19 cellular contexts compared by ENCODE assay signal in genomic region chr1:198879711-198880306, GRCh38.
DNase-seq lines count a peak whose midpoint lies in the region; ATAC-seq and TF ChIP-seq lines count a peak whose summit lies in the region.
"Had no signal": no experiment of that assay in that cellular context is flagged by ENCODE, and none has a peak within 500 bp of the region (broad histone marks: within the 10 kb centered on the region; RNA-seq: fewer than 3 reads in every experiment).

No MANE protein-coding gene starts in this region.

- no peak overlapping the region for H3K4me2 ChIP-seq in hepatocyte

- no peak overlapping the region for H3K4me3 Mint-ChIP-seq in stimulated activated naive CD8-positive, alpha-beta T cell treated with anti-CD3 and anti-CD28 coated beads, Interleukin-15, Interleukin-2, amounts not matched to agents 100 ng/mL and 50 ng/mL, for 24 hours
- no peak overlapping the region for H3K4me3 Mint-ChIP-seq in activated T-helper 1 cell treated with anti-CD3 and anti-CD28 coated beads, Interleukin-12 subunit alpha, Interleukin-12 subunit beta, Interleukin-2, Interleukin-4 antibody, amounts not matched to agents 30 ng/mL and 10 ng/mL and 1 ng/mL, durations not matched to agents 14 hours and 24 hours and 36 hours
- H3K4me3 Mint-ChIP-seq: dendritic cell treated with granulocyte-macrophage colony-stimulating factor and Interleukin-4, amounts not matched to agents 40 ng/mL and 50 ng/mL, for 4 days; nephron; stimulated activated naive B cell treated with anti-CD40 and anti-IgM and Interleukin-4, amounts not matched to agents 10 μg/mL and 1 μg/mL and 100 μg/mL, for 72 hours; T-helper 1 cell treated with Interleukin-12 subunit alpha and Interleukin-12 subunit beta and Interleukin-4 antibody, amounts not matched to agents 30 μg/mL and 1 μg/mL, for 36 hours; WTC11 had no signal

- H4K20me1 ChIP-seq in hepatocyte (ENCODE audit: insufficient read depth, poor library complexity, severe bottlenecking) = no peaks in the 10 kb centered on the region

- H3K4me1 Mint-ChIP-seq in stimulated activated naive CD8-positive, alpha-beta T cell treated with anti-CD3 and anti-CD28 coated beads, Interleukin-15, Interleukin-2, amounts not matched to agents 100 ng/mL and 50 ng/mL, for 24 hours (ENCODE audit: low read depth) = peaks cover 48% of the 10 kb centered on the region
- peaks cover 53% of the 10 kb centered on the region for H3K4me1 Mint-ChIP-seq in activated T-helper 1 cell treated with anti-CD3 and anti-CD28 coated beads, Interleukin-12 subunit alpha, Interleukin-12 subunit beta, Interleukin-2, Interleukin-4 antibody, amounts not matched to agents 30 ng/mL and 10 ng/mL and 1 ng/mL, durations not matched to agents 14 hours and 24 hours and 36 hours (ENCODE audit: low read depth)
- H3K4me1 Mint-ChIP-seq: nephron had no signal

- H3K27me3 ChIP-seq in hepatocyte (no peaks in the 10 kb centered on the region), psoas muscle (ENCODE audit: insufficient read depth in 3 of 3, low read length in 2 of 3) (no peaks in the 10 kb centered on the region)
- H3K27me3 ChIP-seq: MG63 had no signal

- no peak for DNase-seq in stimulated activated naive CD8-positive, alpha-beta T cell treated with anti-CD3 and anti-CD28 coated beads, Interleukin-15, Interleukin-2, amounts not matched to agents 100 U/mL and 50 U/mL, for 24 hours
- no peak for DNase-seq in activated T-helper 1 cell treated with anti-CD3 and anti-CD28 coated beads, Interleukin-12 subunit alpha, Interleukin-12 subunit beta, Interleukin-2, Interleukin-4 antibody, amounts not matched to agents 30 ng/mL and 10 ng/mL and 1 ng/mL, durations not matched to agents 14 hours and 24 hours and 36 hours (ENCODE audit: low spot score)
- DNase-seq in hepatocyte (ENCODE audit: low spot score) = no peak
- no peak for DNase-seq in GM20000 (ENCODE audit: low spot score)
- no peak for DNase-seq in UCSD-AML1 (lab: John Stamatoyannopoulos, UW; ENCODE audit: unreplicated experiment)
- no peak for DNase-seq in head of caudate nucleus
- no peak for DNase-seq in psoas muscle
- DNase-seq: activated gamma-delta T cell treated with Interleukin-2 at 50 U/mL for 16 hours; NCI-H1694 treated with DMSO at 0.1 percent for 48 hours; stimulated activated CD4-positive, alpha-beta T cell treated with anti-CD3 and anti-CD28 coated beads, Interleukin-12 subunit alpha, Interleukin-12 subunit beta, amount 100 ng/mL, for 4 hours; stimulated activated naive B cell treated with anti-CD40 and anti-IgM and Interleukin-4, amounts not matched to agents 10 μg/mL and 1 μg/mL and 100 μg/mL, for 72 hours had no signal

- no peaks in the 10 kb centered on the region for H3K27me3 Mint-ChIP-seq in stimulated activated naive CD8-positive, alpha-beta T cell treated with anti-CD3 and anti-CD28 coated beads, Interleukin-15, Interleukin-2, amounts not matched to agents 100 ng/mL and 50 ng/mL, for 24 hours
- H3K27me3 Mint-ChIP-seq in activated T-helper 1 cell treated with anti-CD3 and anti-CD28 coated beads, Interleukin-12 subunit alpha, Interleukin-12 subunit beta, Interleukin-2, Interleukin-4 antibody, amounts not matched to agents 30 ng/mL and 10 ng/mL and 1 ng/mL, durations not matched to agents 14 hours and 24 hours and 36 hours (ENCODE audit: insufficient read depth) = no peaks in the 10 kb centered on the region
- H3K27me3 Mint-ChIP-seq: dendritic cell treated with granulocyte-macrophage colony-stimulating factor and Interleukin-4, amounts not matched to agents 40 ng/mL and 50 ng/mL, for 4 days; stimulated activated naive B cell treated with anti-CD40 and anti-IgM and Interleukin-4, amounts not matched to agents 10 μg/mL and 1 μg/mL and 100 μg/mL, for 72 hours had no signal

- H3K79me2 ChIP-seq in hepatocyte = peaks cover 11% of the 10 kb centered on the region

- no peak for ATAC-seq in stimulated activated naive CD8-positive, alpha-beta T cell treated with anti-CD3 and anti-CD28 coated beads, Interleukin-15, Interleukin-2, amounts not matched to agents 100 U/mL and 50 U/mL, for 24 hours
- ATAC-seq in psoas muscle = no peak
- ATAC-seq: stimulated activated naive B cell treated with anti-CD40 and anti-IgM and Interleukin-4, amounts not matched to agents 10 μg/mL and 1 μg/mL and 100 μg/mL, for 72 hours; WTC11 had no signal

- peak overlapping the region; percentile 63 for H3K27ac Mint-ChIP-seq in stimulated activated naive CD8-positive, alpha-beta T cell treated with anti-CD3 and anti-CD28 coated beads, Interleukin-15, Interleukin-2, amounts not matched to agents 100 ng/mL and 50 ng/mL, for 24 hours
- peak overlapping the region; percentile 81 for H3K27ac Mint-ChIP-seq in activated T-helper 1 cell treated with anti-CD3 and anti-CD28 coated beads, Interleukin-12 subunit alpha, Interleukin-12 subunit beta, Interleukin-2, Interleukin-4 antibody, amounts not matched to agents 30 ng/mL and 10 ng/mL and 1 ng/mL, durations not matched to agents 14 hours and 24 hours and 36 hours
- H3K27ac Mint-ChIP-seq: dendritic cell treated with granulocyte-macrophage colony-stimulating factor and Interleukin-4, amounts not matched to agents 40 ng/mL and 50 ng/mL, for 4 days; nephron; stimulated activated naive B cell treated with anti-CD40 and anti-IgM and Interleukin-4, amounts not matched to agents 10 μg/mL and 1 μg/mL and 100 μg/mL, for 72 hours; T-helper 1 cell treated with Interleukin-12 subunit alpha and Interleukin-12 subunit beta and Interleukin-4 antibody, amounts not matched to agents 30 μg/mL and 1 μg/mL, for 36 hours; WTC11 had no signal

- no peaks in the 10 kb centered on the region for H3K9me2 ChIP-seq in hepatocyte (replicated peaks; ENCODE audit: insufficient read depth)

- H3K9me3 ChIP-seq in hepatocyte (ENCODE audit: low read depth) = no peaks in the 10 kb centered on the region
- H3K9me3 ChIP-seq in psoas muscle = no peaks in the 10 kb centered on the region
- H3K9me3 ChIP-seq: MG63, prostate gland had no signal

- H3K4me1 ChIP-seq in hepatocyte (ENCODE audit: insufficient read depth) (no peaks in the 10 kb centered on the region), psoas muscle (no peaks in the 10 kb centered on the region)
- H3K4me1 ChIP-seq: prostate gland had no signal

- H2AFZ ChIP-seq in hepatocyte = no peak overlapping the region

- H3K27ac ChIP-seq in hepatocyte = peak overlapping the region; percentile 20
- no peak overlapping the region for H3K27ac ChIP-seq in psoas muscle
- H3K27ac ChIP-seq: prostate gland had no signal

- intact Hi-C loops in activated T-helper 1 cell treated with anti-CD3 and anti-CD28 coated beads, Interleukin-12 subunit alpha, Interleukin-12 subunit beta, Interleukin-2, Interleukin-4 antibody, amounts not matched to agents 30 ng/mL and 10 ng/mL and 1 ng/mL, durations not matched to agents 14 hours and 24 hours and 36 hours (cut with micrococcal nuclease) = loop anchor here (2.0 to 10.0 kb wide), 8 partner anchors 15 to 1275 kb away; partner anchors contain the start of genes DENND1B and NEK7
- intact Hi-C loops in head of caudate nucleus (cut with DNase I) (no loop called here), psoas muscle (cut with DNase I) (loop anchor here in 1 of 2 donors (5.0 kb wide), 1 partner anchor 52 kb away; no protein-coding TSS in a partner anchor)

- peaks cover 25% of the 10 kb centered on the region for H3K36me3 Mint-ChIP-seq in stimulated activated naive CD8-positive, alpha-beta T cell treated with anti-CD3 and anti-CD28 coated beads, Interleukin-15, Interleukin-2, amounts not matched to agents 100 ng/mL and 50 ng/mL, for 24 hours (ENCODE audit: low read depth)
- H3K36me3 Mint-ChIP-seq in activated T-helper 1 cell treated with anti-CD3 and anti-CD28 coated beads, Interleukin-12 subunit alpha, Interleukin-12 subunit beta, Interleukin-2, Interleukin-4 antibody, amounts not matched to agents 30 ng/mL and 10 ng/mL and 1 ng/mL, durations not matched to agents 14 hours and 24 hours and 36 hours (ENCODE audit: low read depth) = peaks cover 34% of the 10 kb centered on the region
- H3K36me3 Mint-ChIP-seq: WTC11 had no signal

- TF ChIP-seq CTCF in hepatocyte (IDR thresholded peaks at IDR 0.05; ENCODE audit: poor library complexity) (no peak), GM20000 (IDR thresholded peaks at IDR 0.05; ENCODE audit: extremely low read depth, missing control alignments) (no peak), psoas muscle (IDR thresholded peaks at IDR 0.05) (no peak)

- H3K36me3 ChIP-seq in hepatocyte (replicated peaks; ENCODE audit: insufficient read depth, low read depth) (no peaks in the 10 kb centered on the region), psoas muscle (ENCODE audit: insufficient read depth in 1 of 2, low read depth in 1 of 2) (no peaks in the 10 kb centered on the region)
- H3K36me3 ChIP-seq: prostate gland had no signal

- peaks cover 17% of the 10 kb centered on the region for H3K9me3 Mint-ChIP-seq in stimulated activated naive CD8-positive, alpha-beta T cell treated with anti-CD3 and anti-CD28 coated beads, Interleukin-15, Interleukin-2, amounts not matched to agents 100 ng/mL and 50 ng/mL, for 24 hours
- no peaks in the 10 kb centered on the region for H3K9me3 Mint-ChIP-seq in activated T-helper 1 cell treated with anti-CD3 and anti-CD28 coated beads, Interleukin-12 subunit alpha, Interleukin-12 subunit beta, Interleukin-2, Interleukin-4 antibody, amounts not matched to agents 30 ng/mL and 10 ng/mL and 1 ng/mL, durations not matched to agents 14 hours and 24 hours and 36 hours
- H3K9me3 Mint-ChIP-seq: nephron; T-helper 1 cell treated with Interleukin-12 subunit alpha and Interleukin-12 subunit beta and Interleukin-4 antibody, amounts not matched to agents 30 μg/mL and 1 μg/mL, for 36 hours; WTC11 had no signal

- 79% methylated on average over 5 of the region's 5 CpGs for WGBS in hepatocyte (ENCODE audit: low lambda C conversion rate, missing lambda C conversion rate)
- 76 to 88% (median 84%) methylated on average over 5 of the region's 5 CpGs for whole genome bisulfite sequencing in psoas muscle, 3 donors

- no peak overlapping the region for H3K4me3 ChIP-seq in hepatocyte
- H3K4me3 ChIP-seq in psoas muscle = no peak overlapping the region
- H3K4me3 ChIP-seq: lung, MG63, prostate gland had no signal
